10 cellular contexts compared by ENCODE assay signal in genomic region chr3:197487911-197488391, GRCh38.
DNase-seq lines count a peak whose midpoint lies in the region; ATAC-seq and TF ChIP-seq lines count a peak whose summit lies in the region.
"Had no signal": no experiment of that assay in that cellular context is flagged by ENCODE, and none has a peak within 500 bp of the region (broad histone marks: within the 10 kb centered on the region; RNA-seq: fewer than 3 reads in every experiment).

No MANE protein-coding gene starts in this region.

- no peak for TF ChIP-seq CTCF in glutamatergic neuron (IDR thresholded peaks at IDR 0.05; ENCODE audit: partially characterized antibody, unreplicated experiment)

- intact Hi-C loops in sciatic nerve (cut with DNase I), result no loop called here

- peak overlapping the region; percentile 97 for H3K27ac Mint-ChIP-seq in glutamatergic neuron (ENCODE audit: unreplicated experiment)
- H3K27ac Mint-ChIP-seq: activated naive CD8-positive, alpha-beta T cell; memory B cell had no signal

- H3K4me3 Mint-ChIP-seq in glutamatergic neuron (ENCODE audit: unreplicated experiment), result peak overlapping the region; percentile 76
- H3K4me3 Mint-ChIP-seq: activated naive CD8-positive, alpha-beta T cell; memory B cell had no signal

- no peaks in the 10 kb centered on the region for H3K36me3 Mint-ChIP-seq in glutamatergic neuron (ENCODE audit: unreplicated experiment)
- H3K36me3 Mint-ChIP-seq: activated naive CD8-positive, alpha-beta T cell; memory B cell had no signal

- peaks cover 3% of the 10 kb centered on the region for H3K9me3 Mint-ChIP-seq in glutamatergic neuron (ENCODE audit: unreplicated experiment)
- H3K9me3 Mint-ChIP-seq: memory B cell had no signal

- H3K4me1 Mint-ChIP-seq in glutamatergic neuron (ENCODE audit: low read depth, unreplicated experiment), result peaks cover 33% of the 10 kb centered on the region
- H3K4me1 Mint-ChIP-seq: memory B cell had no signal

- peak; percentile 92 for DNase-seq in HCEC 1CT
- DNase-seq in T1000 (lab: John Stamatoyannopoulos, UW), result peak; percentile 69
- DNase-seq in glutamatergic neuron, result peak; percentile 66
- DNase-seq in sciatic nerve (ENCODE audit: low spot score), result peak; percentile 73
- DNase-seq in GF-D8 (lab: John Stamatoyannopoulos, UW), result no peak
- DNase-seq in stimulated activated CD4-positive, alpha-beta T cell treated with anti-CD3 and anti-CD28 coated beads, Interleukin-15, amount 100 ng/mL, for 24 hours, result no peak

- ATAC-seq in sciatic nerve (peak; percentile 93), GM19463 (IDR thresholded peaks at IDR 0.05; ENCODE audit: unreplicated experiment) (no peak), HG03342 (IDR thresholded peaks at IDR 0.05; ENCODE audit: unreplicated experiment) (no peak)

- no peaks in the 10 kb centered on the region for H3K27me3 Mint-ChIP-seq in glutamatergic neuron (ENCODE audit: unreplicated experiment)
- H3K27me3 Mint-ChIP-seq: activated naive CD8-positive, alpha-beta T cell had no signal

Comparison
In these comparisons a context has a peak if more than half of its experiments do, and no peak if none do; other contexts are left out.
1. DNase-seq: peak in HCEC 1CT (single experiment), T1000 (single experiment), glutamatergic neuron (single experiment) and sciatic nerve (single experiment); none in GF-D8 (single experiment) and stimulated activated CD4-positive, alpha-beta T cell treated with anti-CD3 and anti-CD28 coated beads, Interleukin-15, amount 100 ng/mL, for 24 hours (single experiment).